In genomic region chr5:54197018-54197417, GRCh38 we compare ENCODE assay signal across 2 cellular contexts.
TF ChIP-seq lines count a peak whose summit lies in the region.

No MANE protein-coding gene starts in this region.

TF ChIP-seq in liver, 16 proteins besides CTCF, POLR2A, EP300 and RAD21 (continued from another document):
- no peak for TF ChIP-seq REST (IDR thresholded peaks at IDR 0.05)
TF ChIP-seq in liver: peak in this region for 1.

TF ChIP-seq in HepG2, 621 proteins besides CTCF, POLR2A, EP300 and RAD21 (continued from another document):
- TF ChIP-seq ZNF512B (CRISPR knock-in tag; IDR thresholded peaks at IDR 0.05; ENCODE audit: borderline replicate concordance) (no peak), NR2F1 (CRISPR knock-in tag; IDR thresholded peaks at IDR 0.05) (no peak), ZC3H4 (CRISPR knock-in tag; IDR thresholded peaks at IDR 0.05; ENCODE audit: borderline replicate concordance) (no peak), ZNF253 (CRISPR knock-in tag; IDR thresholded peaks at IDR 0.05; ENCODE audit: borderline replicate concordance) (no peak), CEBPG (CRISPR knock-in tag; IDR thresholded peaks at IDR 0.05) (no peak)
